ENCODE assay signal across 1 cellular context in genomic region chr1:51690285-51690961, GRCh38.
TF ChIP-seq lines count a peak whose summit lies in the region.

No MANE protein-coding gene starts in this region.

TF ChIP-seq in HepG2, 621 proteins besides CTCF, POLR2A, EP300 and RAD21 (continued from another document and continues in another):
- TF ChIP-seq ZBTB34 (CRISPR knock-in tag; IDR thresholded peaks at IDR 0.05) (0 out of 2 replicates have a peak, but pooled peaks have one; percentile 65), ZBTB20 (CRISPR knock-in tag; IDR thresholded peaks at IDR 0.05; ENCODE audit: borderline replicate concordance, low read depth) (peak; percentile 78), ZNF333 (CRISPR knock-in tag; IDR thresholded peaks at IDR 0.05; ENCODE audit: borderline replicate concordance) (no peak), MED8 (CRISPR knock-in tag; IDR thresholded peaks at IDR 0.05; ENCODE audit: insufficient replicate concordance) (peak; percentile 38), TFDP1 (CRISPR knock-in tag; IDR thresholded peaks at IDR 0.05; ENCODE audit: borderline replicate concordance) (0 out of 2 replicates have a peak, but pooled peaks have one; percentile 14), ZBTB7B (CRISPR knock-in tag; IDR thresholded peaks at IDR 0.05) (peak; percentile 18; the same call in 1 of the 2 replicates), ZSCAN22 (CRISPR knock-in tag; IDR thresholded peaks at IDR 0.05) (no peak; the same call in 1 of the 2 replicates), HNRNPL (IDR thresholded peaks at IDR 0.05; ENCODE audit: low read depth, low read length) (no peak), NCOR1 (IDR thresholded peaks at IDR 0.05; ENCODE audit: borderline replicate concordance, low read length) (peak; percentile 75; the same call in 1 of the 2 replicates), SETDB1 (CRISPR knock-in tag; IDR thresholded peaks at IDR 0.05; ENCODE audit: borderline replicate concordance) (no peak), ZNF792 (CRISPR knock-in tag; IDR thresholded peaks at IDR 0.05) (peak; percentile 74; the same call in 1 of the 2 replicates), KMT2B (CRISPR knock-in tag; IDR thresholded peaks at IDR 0.05) (peak; percentile 31; the same call in 1 of the 2 replicates), DNMT1 (CRISPR knock-in tag; IDR thresholded peaks at IDR 0.05) (no peak), YEATS2 (CRISPR knock-in tag; IDR thresholded peaks at IDR 0.05; ENCODE audit: borderline replicate concordance) (peak; percentile 48; the same call in 1 of the 2 replicates), GABPA (IDR thresholded peaks at IDR 0.05; ENCODE audit: low read depth, low read length) (no peak), GABPA (CRISPR knock-in tag; IDR thresholded peaks at IDR 0.05; ENCODE audit: low read depth) (0 out of 2 replicates have a peak, but pooled peaks have one; percentile 45), ZBTB44 (CRISPR knock-in tag; IDR thresholded peaks at IDR 0.05) (no peak), HMG20B (CRISPR knock-in tag; conservative IDR thresholded peaks at IDR 0.05) (peak; percentile 92), ZNF556 (CRISPR knock-in tag; IDR thresholded peaks at IDR 0.05; ENCODE audit: borderline replicate concordance) (no peak; the same call in 1 of the 2 replicates), ZBTB38 (CRISPR knock-in tag; IDR thresholded peaks at IDR 0.05) (no peak), CBFB (CRISPR knock-in tag; IDR thresholded peaks at IDR 0.05) (0 out of 2 replicates have a peak, but pooled peaks have one; percentile 19), ETV5 (CRISPR knock-in tag; IDR thresholded peaks at IDR 0.05; ENCODE audit: borderline replicate concordance) (peak; percentile 65; the same call in 1 of the 2 replicates), ZNF432 (CRISPR knock-in tag; IDR thresholded peaks at IDR 0.05; ENCODE audit: borderline replicate concordance) (no peak), NFE2 (CRISPR knock-in tag; IDR thresholded peaks at IDR 0.05) (no peak), NR3C1 (CRISPR knock-in tag; IDR thresholded peaks at IDR 0.05) (no peak), CC2D1A (CRISPR knock-in tag; IDR thresholded peaks at IDR 0.05) (no peak), KDM1A (CRISPR knock-in tag; IDR thresholded peaks at IDR 0.05) (peak; percentile 83), HNF4G (IDR thresholded peaks at IDR 0.05; ENCODE audit: borderline replicate concordance, low read depth, low read length) (peak; percentile 40; the same call in 1 of the 2 replicates), HNF4G (CRISPR knock-in tag; IDR thresholded peaks at IDR 0.05; ENCODE audit: borderline replicate concordance, low read depth) (no peak), SIX1 (CRISPR knock-in tag; IDR thresholded peaks at IDR 0.05; ENCODE audit: borderline replicate concordance) (peak; percentile 74; the same call in 1 of the 2 replicates), NR2F6 (IDR thresholded peaks at IDR 0.05) (peak; percentile 17), NR2F6 (CRISPR knock-in tag; IDR thresholded peaks at IDR 0.05) (peak; percentile 64), PAX8 (CRISPR knock-in tag; IDR thresholded peaks at IDR 0.05; ENCODE audit: borderline replicate concordance) (no peak), ZNF253 (CRISPR knock-in tag; IDR thresholded peaks at IDR 0.05; ENCODE audit: borderline replicate concordance) (no peak), IRF9 (CRISPR knock-in tag; IDR thresholded peaks at IDR 0.05; ENCODE audit: borderline replicate concordance) (no peak), THAP11 (CRISPR knock-in tag; IDR thresholded peaks at IDR 0.05) (peak; percentile 81), HES4 (CRISPR knock-in tag; IDR thresholded peaks at IDR 0.05; ENCODE audit: borderline replicate concordance) (no peak), ZNF878 (CRISPR knock-in tag; IDR thresholded peaks at IDR 0.05) (no peak), KLF6 (CRISPR knock-in tag; IDR thresholded peaks at IDR 0.05) (peak; percentile 62; the same call in 1 of the 2 replicates), MED13 (CRISPR knock-in tag; IDR thresholded peaks at IDR 0.05) (peak; percentile 79), MTA3 (CRISPR knock-in tag; IDR thresholded peaks at IDR 0.05) (no peak), ZNF710 (CRISPR knock-in tag; IDR thresholded peaks at IDR 0.05; ENCODE audit: borderline replicate concordance) (0 out of 2 replicates have a peak, but pooled peaks have one; percentile 24), SOX6 (IDR thresholded peaks at IDR 0.05) (no peak), SOX6 (CRISPR knock-in tag; IDR thresholded peaks at IDR 0.05) (peak; percentile 97), MTF2 (CRISPR knock-in tag; IDR thresholded peaks at IDR 0.05; ENCODE audit: borderline replicate concordance) (no peak), ZNF12 (CRISPR knock-in tag; IDR thresholded peaks at IDR 0.05) (peak; percentile 70; the same call in 1 of the 2 replicates), ZNF7 (CRISPR knock-in tag; IDR thresholded peaks at IDR 0.05) (no peak), FOXO1 (CRISPR knock-in tag; IDR thresholded peaks at IDR 0.05) (peak; percentile 95), SKIL (CRISPR knock-in tag; IDR thresholded peaks at IDR 0.05; ENCODE audit: borderline replicate concordance) (peak; percentile 77), RERE (CRISPR knock-in tag; IDR thresholded peaks at IDR 0.05; ENCODE audit: low read depth) (peak; percentile 96), CREM (IDR thresholded peaks at IDR 0.05) (peak; percentile 90), CREM (CRISPR knock-in tag; IDR thresholded peaks at IDR 0.05) (no peak), DPF2 (CRISPR knock-in tag; IDR thresholded peaks at IDR 0.05; ENCODE audit: borderline replicate concordance, low read depth) (peak; percentile 83), KAT8 (CRISPR knock-in tag; IDR thresholded peaks at IDR 0.05) (peak; percentile 67), CSRNP1 (CRISPR knock-in tag; IDR thresholded peaks at IDR 0.05) (no peak)
